11 cellular contexts compared by ENCODE assay signal in genomic region chr11:93514712-93515111, GRCh38.
"Had no signal": no experiment of that assay in that cellular context is flagged by ENCODE, and none has a peak within 500 bp of the region (broad histone marks: within the 10 kb centered on the region; RNA-seq: fewer than 3 reads in every experiment).

No MANE protein-coding gene starts in this region.

- H3K4me1 ChIP-seq: HAP-1 had no signal

- H3K36me3 ChIP-seq: HAP-1 had no signal

- H3K9me3 ChIP-seq: HAP-1 had no signal

- H3K4me3 ChIP-seq: GM23248, GM23338, HAP-1 had no signal

- H3K9ac ChIP-seq: GM23248 had no signal

- FAIRE-seq: H1, H54 had no signal

- ATAC-seq: HCT116 had no signal

- H3K27ac ChIP-seq: GM23248 had no signal

- DNase-seq: GM23248, GOT3, H7, H9, HCEC 1CT, HFFc6 had no signal

- H2AFZ ChIP-seq: GM23248, GM23338 had no signal
